Comparison of ENCODE assay signal across 17 cellular contexts in the genomic region with DNA sequence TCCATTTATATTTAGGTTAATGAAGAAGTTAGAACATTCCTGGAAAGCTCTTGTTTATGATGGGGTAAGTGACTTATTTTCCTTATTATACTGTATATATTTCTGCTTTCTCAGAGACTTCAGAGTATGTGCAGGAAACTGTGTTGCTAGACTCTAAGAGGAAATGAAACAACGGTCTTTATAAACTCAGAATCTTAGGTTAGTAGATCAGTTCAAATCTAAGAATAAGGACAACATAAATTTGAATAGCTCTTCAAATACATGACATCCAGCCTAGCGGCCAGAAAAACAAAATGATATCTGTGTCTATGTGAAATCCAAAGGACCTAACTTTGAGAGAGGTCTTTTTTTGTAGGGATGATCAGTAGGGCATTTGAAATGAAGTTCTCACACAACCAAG.
DNase-seq lines count a peak whose midpoint lies in the region; ATAC-seq, FAIRE-seq and TF ChIP-seq lines count a peak whose summit lies in the region.
"Had no signal": no experiment of that assay in that cellular context is flagged by ENCODE, and none has a peak within 500 bp of the region (broad histone marks: within the 10 kb centered on the region; RNA-seq: fewer than 3 reads in every experiment).

No MANE protein-coding gene starts in this region.

- DNase-seq in CD14-positive monocyte (ENCODE audit: low spot score) (no peak), GM19239 (ENCODE audit: insufficient read length, low spot score) (no peak), NAMALWA (ENCODE audit: low spot score) (peak; percentile 50), psoas muscle (no peak), Right ventricle myocardium inferior (ENCODE audit: missing footprints) (no peak), progenitor cell of endocrine pancreas (ENCODE audit: low spot score, unreplicated experiment) (no peak), breast epithelium (ENCODE audit: low spot score in 2 of 2) (no peak)
- DNase-seq: glutamatergic neuron, left colon, NCI-H1048, Right ventricle myocardium superior, small intestine had no signal

- ATAC-seq in HG02798 (IDR thresholded peaks at IDR 0.05; ENCODE audit: poor library complexity, unreplicated experiment) (peak; percentile 44), psoas muscle (no peak), Right ventricle myocardium inferior (no peak)
- ATAC-seq: HCT116, left colon had no signal

- WGBS in psoas muscle, 3 donors: 70 to 74% (median 72%) methylated on average over 2 of the region's 2 CpGs

- H3K9me3 ChIP-seq in psoas muscle (no peaks in the 10 kb centered on the region), breast epithelium (no peaks in the 10 kb centered on the region)

- H3K36me3 Mint-ChIP-seq in CD14-positive monocyte: peaks cover 16 to 20% of the 10 kb centered on the region in 2 donors
- H3K36me3 Mint-ChIP-seq in progenitor cell of endocrine pancreas (ENCODE audit: insufficient read depth): no peaks in the 10 kb centered on the region

- H3K9me3 Mint-ChIP-seq in CD14-positive monocyte (peaks cover 0 to 3% (median 0%) of the 10 kb centered on the region in 7 donors), progenitor cell of endocrine pancreas (ENCODE audit: low read depth) (no peaks in the 10 kb centered on the region)
- H3K9me3 Mint-ChIP-seq: neural crest cell had no signal

- TF ChIP-seq CTCF in CD14-positive monocyte (IDR thresholded peaks at IDR 0.05) (no peak), psoas muscle (IDR thresholded peaks at IDR 0.05) (no peak), progenitor cell of endocrine pancreas (IDR thresholded peaks at IDR 0.05; ENCODE audit: unreplicated experiment) (no peak), breast epithelium (IDR thresholded peaks at IDR 0.05) (no peak)

- peaks cover 0 to 1% (median 0%) of the 10 kb centered on the region in 3 donors for H3K27me3 Mint-ChIP-seq in CD14-positive monocyte (ENCODE audit: low read depth in 3 of 3)
- H3K27me3 Mint-ChIP-seq in progenitor cell of endocrine pancreas: no peaks in the 10 kb centered on the region

- H3K4me3 ChIP-seq in psoas muscle: no peak overlapping the region
- no peak overlapping the region for H3K4me3 ChIP-seq in breast epithelium

- no peak overlapping the region for H3K27ac ChIP-seq in psoas muscle
- H3K27ac ChIP-seq in breast epithelium: no peak overlapping the region
- H3K27ac ChIP-seq: VCaP had no signal

- H3K4me1 Mint-ChIP-seq in CD14-positive monocyte (peaks cover 16% of the 10 kb centered on the region), progenitor cell of endocrine pancreas (ENCODE audit: low read depth) (no peaks in the 10 kb centered on the region)
- H3K4me1 Mint-ChIP-seq: neural crest cell had no signal

- intact Hi-C loops in CD14-positive monocyte (cut with micrococcal nuclease): no loop called here
- intact Hi-C loops in psoas muscle (cut with DNase I): no loop called here
- intact Hi-C loops in Right ventricle myocardium inferior (cut with DNase I): no loop called here
- intact Hi-C loops in breast epithelium (cut with DNase I; ENCODE audit: low total_unique reads): no loop called here

- H3K36me3 ChIP-seq in psoas muscle (ENCODE audit: insufficient read depth in 1 of 2, low read depth in 1 of 2): no peaks in the 10 kb centered on the region
- H3K36me3 ChIP-seq in breast epithelium: no peaks in the 10 kb centered on the region

- no peaks in the 10 kb centered on the region for H3K27me3 ChIP-seq in psoas muscle (ENCODE audit: insufficient read depth in 3 of 3, low read length in 2 of 3)
- H3K27me3 ChIP-seq in breast epithelium: no peaks in the 10 kb centered on the region

- peak; percentile 76 for FAIRE-seq in GM19239 (lab: Jason Lieb, UNC)
- FAIRE-seq: urothelium cell line had no signal

- peak overlapping the region in 6 of 7 donors; percentile 12 to 35 (median 27) for H3K27ac Mint-ChIP-seq in CD14-positive monocyte
- H3K27ac Mint-ChIP-seq in progenitor cell of endocrine pancreas: no peak overlapping the region

- TF ChIP-seq POLR2A in breast epithelium (IDR thresholded peaks at IDR 0.05): no peak

- peak overlapping the region in 1 of 2 donors; percentile 4 for H3K4me3 Mint-ChIP-seq in CD14-positive monocyte
- no peak overlapping the region for H3K4me3 Mint-ChIP-seq in progenitor cell of endocrine pancreas (ENCODE audit: low read depth)
- H3K4me3 Mint-ChIP-seq: neural crest cell had no signal

- H3K4me1 ChIP-seq in psoas muscle: no peaks in the 10 kb centered on the region
- no peaks in the 10 kb centered on the region for H3K4me1 ChIP-seq in breast epithelium
